In genomic region chr5:36298546-36298945, GRCh38 we compare ENCODE assay signal across 1 cellular context.
TF ChIP-seq lines count a peak whose summit lies in the region.

No MANE protein-coding gene starts in this region.

TF ChIP-seq in IMR-90, 13 proteins besides CTCF, POLR2A, EP300 and RAD21:
- TF ChIP-seq FOS (IDR thresholded peaks at IDR 0.05; ENCODE audit: low read depth, low read length) (no peak), RCOR1 (IDR thresholded peaks at IDR 0.05; ENCODE audit: insufficient replicate concordance, low read length) (no peak), MAFK (IDR thresholded peaks at IDR 0.05; ENCODE audit: low read depth, low read length) (no peak), MAZ (IDR thresholded peaks at IDR 0.05; ENCODE audit: borderline replicate concordance, low read depth, low read length) (no peak), CEBPB (IDR thresholded peaks at IDR 0.05; ENCODE audit: low read depth, low read length) (no peak), RFX5 (IDR thresholded peaks at IDR 0.05; ENCODE audit: low read depth, low read length) (no peak), BHLHE40 (IDR thresholded peaks at IDR 0.05; ENCODE audit: low read depth, low read length) (no peak), NFE2L2 (IDR thresholded peaks at IDR 0.05; ENCODE audit: low read depth, low read length) (no peak), MXI1 (IDR thresholded peaks at IDR 0.05; ENCODE audit: borderline replicate concordance, low read depth, low read length) (no peak), USF2 (IDR thresholded peaks at IDR 0.05; ENCODE audit: low read depth, low read length) (no peak), SMC3 (IDR thresholded peaks at IDR 0.05; ENCODE audit: low read depth, low read length) (no peak), CHD1 (IDR thresholded peaks at IDR 0.05; ENCODE audit: low read depth, low read length) (no peak)
- TF ChIP-seq, protein P1, sequence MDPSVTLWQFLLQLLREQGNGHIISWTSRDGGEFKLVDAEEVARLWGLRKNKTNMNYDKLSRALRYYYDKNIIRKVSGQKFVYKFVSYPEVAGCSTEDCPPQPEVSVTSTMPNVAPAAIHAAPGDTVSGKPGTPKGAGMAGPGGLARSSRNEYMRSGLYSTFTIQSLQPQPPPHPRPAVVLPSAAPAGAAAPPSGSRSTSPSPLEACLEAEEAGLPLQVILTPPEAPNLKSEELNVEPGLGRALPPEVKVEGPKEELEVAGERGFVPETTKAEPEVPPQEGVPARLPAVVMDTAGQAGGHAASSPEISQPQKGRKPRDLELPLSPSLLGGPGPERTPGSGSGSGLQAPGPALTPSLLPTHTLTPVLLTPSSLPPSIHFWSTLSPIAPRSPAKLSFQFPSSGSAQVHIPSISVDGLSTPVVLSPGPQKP (IDR thresholded peaks at IDR 0.05; ENCODE audit: borderline replicate concordance, low read depth, low read length): no peak
